ENCODE assay signal across 8 cellular contexts in the genomic region with DNA sequence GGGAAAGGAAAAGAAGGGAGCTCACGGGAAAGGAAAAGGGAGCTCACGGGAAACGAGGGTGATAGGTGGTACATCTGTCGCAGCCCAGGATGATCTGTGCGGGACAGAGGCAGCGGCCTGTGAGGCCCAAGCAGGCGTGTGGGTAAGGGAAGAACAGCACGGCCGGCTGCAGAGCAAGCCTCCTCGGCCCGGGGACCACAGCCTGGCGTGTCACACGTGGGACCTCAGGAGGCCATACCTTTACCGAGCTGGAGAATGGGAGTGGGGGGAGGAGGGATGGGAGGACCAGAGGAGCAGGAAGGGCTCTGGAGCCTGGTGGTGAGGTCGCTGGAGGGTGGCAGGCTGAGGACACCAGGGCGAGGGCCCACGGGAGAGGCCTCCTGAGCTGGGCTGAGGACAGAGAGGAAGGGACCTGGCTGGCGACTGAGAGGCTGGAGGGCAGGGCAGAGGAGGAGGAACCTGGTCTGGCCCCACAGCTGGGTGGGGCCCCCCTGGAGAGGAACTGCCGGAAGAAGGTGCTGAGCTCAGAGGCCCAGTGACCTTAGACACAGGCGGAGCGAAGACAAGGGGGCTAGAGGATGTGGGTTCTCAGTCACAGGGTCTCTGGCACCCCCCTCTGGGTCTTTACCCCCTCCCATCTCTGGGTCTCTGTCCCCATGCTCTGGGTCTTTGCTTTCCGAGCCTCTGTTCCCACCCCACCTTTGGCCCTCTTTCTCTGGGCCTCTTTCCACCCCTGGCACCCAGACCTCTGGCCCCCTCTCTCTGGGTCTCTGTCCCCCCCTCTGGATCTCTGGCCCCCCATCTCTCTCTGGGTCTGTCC. TPM values are rescaled to one million over a fixed set of nuclear protein-coding genes. Genes with fewer than 3 reads are reported as not detected.
A peak's percentile ranks its signal among the peaks of the same experiment; 100 is the strongest.
DNase-seq lines count a peak whose midpoint lies in the region; ATAC-seq and TF ChIP-seq lines count a peak whose summit lies in the region.

No MANE protein-coding gene starts in this region.

- TF ChIP-seq POLR2A in uterus (IDR thresholded peaks at IDR 0.05), result no peak

- H4K20me1 ChIP-seq in mammary epithelial cell (ENCODE audit: insufficient read depth, low read length), result no peaks in the 10 kb centered on the region

- TF ChIP-seq CTCF in MCF 10A (IDR thresholded peaks at IDR 0.05; ENCODE audit: unreplicated experiment) (no peak), mammary epithelial cell (conservative IDR thresholded peaks at IDR 0.05 in 1 of 2, IDR thresholded peaks at IDR 0.05 in 1 of 2; ENCODE audit: extremely low read depth in 1 of 2, insufficient read depth in 1 of 2, low read depth in 1 of 2, low read length in 2 of 2) (no peak), uterus (IDR thresholded peaks at IDR 0.05) (no peak)

- CTCF ChIA-PET in MCF 10A (lab: Yijun Ruan, JAX) (interaction anchor here (1.2 kb wide), 1 partner anchor 9 kb away, joined by 3 read pairs; no protein-coding TSS in a partner anchor), mammary epithelial cell (lab: Charles Lee; ENCODE audit: low non-redundant PET) (no interaction called here)

- H3K27me3 ChIP-seq in mammary epithelial cell (ENCODE audit: insufficient read depth, low read length), result no peaks in the 10 kb centered on the region
- H3K27me3 ChIP-seq in HUES6 (ENCODE audit: control insufficient read depth, insufficient read depth, low read length), result no peaks in the 10 kb centered on the region
- H3K27me3 ChIP-seq in ectodermal cell (ENCODE audit: control insufficient read depth, insufficient read depth, low read length, poor library complexity, severe bottlenecking), result no peaks in the 10 kb centered on the region
- H3K27me3 ChIP-seq in uterus, result no peaks in the 10 kb centered on the region

- in situ Hi-C loops in mammary epithelial cell (cut with MboI; ENCODE audit: low sequenced_read_pairs in 2 of 2), result loop anchor here in 1 of 2 donors (25.0 kb wide), 1 partner anchor 175 kb away; no protein-coding TSS in a partner anchor

- peaks cover 8% of the 10 kb centered on the region for H3K79me2 ChIP-seq in mammary epithelial cell (ENCODE audit: insufficient read depth, low read length)

- no peaks in the 10 kb centered on the region for H3K9me3 ChIP-seq in mammary epithelial cell (replicated peaks; ENCODE audit: insufficient read depth, low read length)
- no peaks in the 10 kb centered on the region for H3K9me3 ChIP-seq in HUES6 (ENCODE audit: control insufficient read depth, insufficient read depth, low read depth, low read length)
- no peaks in the 10 kb centered on the region for H3K9me3 ChIP-seq in T-helper 17 cell (ENCODE audit: control insufficient read depth, low read length, poor library complexity, severe bottlenecking)
- no peaks in the 10 kb centered on the region for H3K9me3 ChIP-seq in ectodermal cell (ENCODE audit: control insufficient read depth, low read length)
- no peaks in the 10 kb centered on the region for H3K9me3 ChIP-seq in uterus

- BruUV-seq in MCF 10A (replicated peaks; lab: Mats Ljungman, UMichigan), result no TSS peak
- BruUV-seq in mammary epithelial cell (replicated peaks; lab: Mats Ljungman, UMichigan), result no TSS peak

- peak overlapping the region; percentile 21 for H3K4me3 Mint-ChIP-seq in MCF 10A (ENCODE audit: unreplicated experiment)
- H3K4me3 Mint-ChIP-seq in T-helper 17 cell, result peak overlapping the region; percentile 63

- intact Hi-C loops in MCF 10A (cut with micrococcal nuclease), result no loop called here
- intact Hi-C loops in mammary epithelial cell (cut with micrococcal nuclease), result loop anchor here (10.0 kb wide), 1 partner anchor 317 kb away; a partner anchor contains a TSS
- intact Hi-C loops in uterus (cut with DNase I; ENCODE audit: low total_unique reads), result loop anchor here (10.0 kb wide), 1 partner anchor 67 kb away; a partner anchor contains a TSS

- H3K4me1 Mint-ChIP-seq in MCF 10A (ENCODE audit: insufficient read depth, unreplicated experiment) (peaks cover 35% of the 10 kb centered on the region), T-helper 17 cell (peaks cover 51% of the 10 kb centered on the region)

- dilution Hi-C loops in mammary epithelial cell (cut with HindIII; ENCODE audit: low sequenced_read_pairs), result no loop called here

- no peak overlapping the region for H3K4me2 ChIP-seq in mammary epithelial cell (ENCODE audit: insufficient read depth, low read depth, low read length)

- no peaks in the 10 kb centered on the region for H3K9me3 Mint-ChIP-seq in MCF 10A (ENCODE audit: unreplicated experiment)

- H3K36me3 Mint-ChIP-seq in MCF 10A (ENCODE audit: insufficient read depth, unreplicated experiment), result peaks cover 70% of the 10 kb centered on the region
- H3K36me3 Mint-ChIP-seq in T-helper 17 cell (ENCODE audit: low read depth), result no peaks in the 10 kb centered on the region

- no peak for ATAC-seq in T-helper 17 cell

- POLR2A ChIA-PET in MCF 10A (lab: Yijun Ruan, JAX), result interaction anchor here (0.7 to 4.1 kb wide), 3 partner anchors 8 to 90 kb away, joined by 3 to 23 read pairs (median 4); a partner anchor contains a TSS

- H3K27ac ChIP-seq in mammary epithelial cell (ENCODE audit: insufficient read depth, low read depth, low read length) (no peak overlapping the region), HUES6 (ENCODE audit: low read depth, low read length) (peak overlapping the region; percentile 11; the same call in 1 of the 2 replicates), ectodermal cell (ENCODE audit: insufficient read depth, low read depth, low read length, poor library complexity, severe bottlenecking) (peak overlapping the region; percentile 26), uterus (peak overlapping the region; percentile 97 to 99)

- no peak overlapping the region for H3K4me3 ChIP-seq in mammary epithelial cell (replicated peaks in 1 of 3; ENCODE audit: insufficient read depth in 1 of 3, low read depth in 2 of 3, low read length in 3 of 3)
- peak overlapping the region; percentile 13; the same call in 1 of the 2 replicates for H3K4me3 ChIP-seq in HUES6 (ENCODE audit: low read depth, low read length)
- H3K4me3 ChIP-seq in ectodermal cell (ENCODE audit: insufficient read depth, low read depth, low read length), result no peak overlapping the region
- no peak overlapping the region for H3K4me3 ChIP-seq in uterus

- DNase-seq in MCF 10A (ENCODE audit: unreplicated experiment) (peak; percentile 34), mammary epithelial cell (no peak), T-helper 17 cell (no peak), mucosa of gallbladder (ENCODE audit: low spot score) (peak; percentile 70), uterus (no peak), DMS79 (lab: John Stamatoyannopoulos, UW) (no peak)

- H3K9ac ChIP-seq in mammary epithelial cell (ENCODE audit: insufficient read depth, low read length) (no peak overlapping the region), HUES6 (ENCODE audit: low read length) (peak overlapping the region; percentile 58)

- H2AFZ ChIP-seq in mammary epithelial cell (ENCODE audit: low read depth, low read length), result no peak overlapping the region

- H3K27me3 Mint-ChIP-seq in MCF 10A (ENCODE audit: insufficient read depth, unreplicated experiment), result no peaks in the 10 kb centered on the region
- H3K27me3 Mint-ChIP-seq in T-helper 17 cell, result no peaks in the 10 kb centered on the region

- H3K36me3 ChIP-seq in mammary epithelial cell (ENCODE audit: insufficient read depth, low read length) (peaks cover 4% of the 10 kb centered on the region), HUES6 (ENCODE audit: control insufficient read depth, insufficient read depth, low read length) (peaks cover 43% of the 10 kb centered on the region), ectodermal cell (ENCODE audit: control insufficient read depth, insufficient read depth, low read length) (peaks cover 14% of the 10 kb centered on the region), uterus (no peaks in the 10 kb centered on the region)

- H3K27ac Mint-ChIP-seq in MCF 10A (ENCODE audit: low read depth, unreplicated experiment), result peak overlapping the region; percentile 49
- H3K27ac Mint-ChIP-seq in T-helper 17 cell, result peak overlapping the region; percentile 99

- H3K4me1 ChIP-seq in mammary epithelial cell (ENCODE audit: insufficient read depth, low read length) (peaks cover 27% of the 10 kb centered on the region), HUES6 (ENCODE audit: control insufficient read depth, insufficient read depth, low read length) (peaks cover 29% of the 10 kb centered on the region), ectodermal cell (ENCODE audit: control insufficient read depth, insufficient read depth, low read length) (peaks cover 23% of the 10 kb centered on the region), uterus (peaks cover 0 to 22% of the 10 kb centered on the region in 2 donors)

- 90% methylated on average over 2 of the region's 22 CpGs for WGBS in mammary epithelial cell (ENCODE audit: low coverage, missing lambda C conversion rate)
- WGBS in ectodermal cell, 2 experiments, result 69 to 72% methylated on average over 22 of the region's 22 CpGs

RNA-seq across cellular contexts. Expression of a gene that starts 2.9 kb away (rescaled TPM):
- total RNA-seq in MCF 10A (2022) (275 and 390 TPM in 2 replicates), mammary epithelial cell (100 to 1,000 TPM; 186 to 287 TPM), T-helper 17 cell (100 to 1,000 TPM; 612 to 898 TPM), mucosa of gallbladder (4,398 TPM), uterus (1,000 to 10,000 TPM in 3 of 4 donors, 100 to 1,000 TPM in 1; 472 to 2,968 (median 1,570) TPM)
- polyA plus RNA-seq in mammary epithelial cell, result 181 TPM
- polyA minus RNA-seq in mammary epithelial cell, result 416 TPM
- polyA plus RNA-seq in ectodermal cell (2013, experiment 1 of 4), result 2,241 TPM
- 2,027 TPM for polyA plus RNA-seq in ectodermal cell (2013, experiment 2 of 4)
- 1,586 TPM for polyA plus RNA-seq in ectodermal cell (2013, experiment 3 of 4)
- polyA plus RNA-seq in ectodermal cell (2013, experiment 4 of 4), result 1,567 TPM

RNA-seq across cellular contexts. Expression of a gene that starts 7.6 kb away (rescaled TPM):
- total RNA-seq in MCF 10A (2022), result 130 and 152 TPM in 2 replicates
- 100 to 1,000 TPM in 1 of 2 donors, 10 to 100 TPM in 1; 53.7 to 180 TPM for total RNA-seq in mammary epithelial cell
- polyA plus RNA-seq in mammary epithelial cell, result 77.6 TPM
- 74.0 TPM for polyA minus RNA-seq in mammary epithelial cell
- 100 to 1,000 TPM in 1 of 2 donors, 10 to 100 TPM in 1; 89.2 to 104 TPM for total RNA-seq in T-helper 17 cell
- 140 TPM for polyA plus RNA-seq in ectodermal cell (2013, experiment 1 of 4)
- polyA plus RNA-seq in ectodermal cell (2013, experiment 2 of 4), result 131 TPM
- polyA plus RNA-seq in ectodermal cell (2013, experiment 3 of 4), result 77.7 TPM
- 119 TPM for polyA plus RNA-seq in ectodermal cell (2013, experiment 4 of 4)
- total RNA-seq in mucosa of gallbladder, result 110 TPM
- total RNA-seq in uterus, result 10 to 100 TPM; 16.5 to 84.5 (median 39.5) TPM

RNA-seq across cellular contexts. Expression of a gene that starts 28.7 kb away (rescaled TPM):
- not detected in 2 replicates for total RNA-seq in MCF 10A (2022)
- total RNA-seq in mammary epithelial cell, result 1 to 10 TPM in 1 of 2 donors, under 1 TPM in 1; 0.33 to 3.0 TPM
- polyA plus RNA-seq in mammary epithelial cell, result 3.7 TPM
- 2.9 TPM for polyA minus RNA-seq in mammary epithelial cell
- total RNA-seq in T-helper 17 cell, result under 1 TPM; 0.50 to 0.86 TPM
- 3.1 TPM for polyA plus RNA-seq in ectodermal cell (2013, experiment 1 of 4)
- polyA plus RNA-seq in ectodermal cell (2013, experiment 2 of 4), result 0.73 TPM
- 1.3 TPM for polyA plus RNA-seq in ectodermal cell (2013, experiment 3 of 4)
- polyA plus RNA-seq in ectodermal cell (2013, experiment 4 of 4), result 1.5 TPM
- 1.9 TPM for total RNA-seq in mucosa of gallbladder
- under 1 TPM in 2 of 4 donors, not detected in 2; 0.41 to 0.95 TPM for total RNA-seq in uterus

RNA-seq across cellular contexts. Expression of a gene that starts 30.9 kb away (rescaled TPM):
- total RNA-seq in MCF 10A (2022), result 29.7 and 42.7 TPM in 2 replicates
- 10 to 100 TPM; 40.0 to 79.8 TPM for total RNA-seq in mammary epithelial cell
- 88.3 TPM for polyA plus RNA-seq in mammary epithelial cell
- polyA minus RNA-seq in mammary epithelial cell, result 362 TPM
- 10 to 100 TPM; 21.6 to 24.2 TPM for total RNA-seq in T-helper 17 cell
- 39.2 TPM for polyA plus RNA-seq in ectodermal cell (2013, experiment 1 of 4)
- 42.7 TPM for polyA plus RNA-seq in ectodermal cell (2013, experiment 2 of 4)
- 31.1 TPM for polyA plus RNA-seq in ectodermal cell (2013, experiment 3 of 4)
- 30.9 TPM for polyA plus RNA-seq in ectodermal cell (2013, experiment 4 of 4)
- total RNA-seq in mucosa of gallbladder, result 41.3 TPM
- total RNA-seq in uterus, result 10 to 100 TPM in 3 of 4 donors, 1 to 10 TPM in 1; 4.9 to 39.8 (median 16.6) TPM

RNA-seq across cellular contexts. Expression of a gene that starts 31.4 kb away (rescaled TPM):
- 126 and 156 TPM in 2 replicates for total RNA-seq in MCF 10A (2022)
- total RNA-seq in mammary epithelial cell, result 100 to 1,000 TPM; 108 to 148 TPM
- polyA plus RNA-seq in mammary epithelial cell, result 256 TPM
- 120 TPM for polyA minus RNA-seq in mammary epithelial cell
- total RNA-seq in T-helper 17 cell, result 10 to 100 TPM; 20.2 to 25.5 TPM
- polyA plus RNA-seq in ectodermal cell (2013, experiment 1 of 4), result 119 TPM
- polyA plus RNA-seq in ectodermal cell (2013, experiment 2 of 4), result 110 TPM
- 72.2 TPM for polyA plus RNA-seq in ectodermal cell (2013, experiment 3 of 4)
- 71.0 TPM for polyA plus RNA-seq in ectodermal cell (2013, experiment 4 of 4)
- total RNA-seq in mucosa of gallbladder, result 60.3 TPM
- 100 to 1,000 TPM in 1 of 4 donors, 10 to 100 TPM in 3; 51.9 to 109 (median 77.7) TPM for total RNA-seq in uterus

Comparison
In these comparisons a context has a peak if more than half of its experiments do, and no peak if none do; other contexts are left out.
1. DNase-seq: peak in MCF 10A (single experiment) and mucosa of gallbladder (single experiment); none in mammary epithelial cell (single experiment), T-helper 17 cell (0 of 3), uterus (0 of 2) and DMS79 (single experiment).